Comparison of ENCODE assay signal across 1 cellular context in genomic region chr1:185068362-185068761, GRCh38.
TF ChIP-seq lines count a peak whose summit lies in the region.

No MANE protein-coding gene starts in this region.

TF ChIP-seq in K562, 482 proteins besides CTCF, POLR2A, EP300 and RAD21:
- TF ChIP-seq SPI1 (IDR thresholded peaks at IDR 0.05; ENCODE audit: borderline replicate concordance, low read depth, low read length) (no peak), ZNF384 (IDR thresholded peaks at IDR 0.05; ENCODE audit: low read depth, low read length) (no peak), DIDO1 (tag; IDR thresholded peaks at IDR 0.05; ENCODE audit: low read depth) (no peak), ZNF354B (CRISPR knock-in tag; IDR thresholded peaks at IDR 0.05) (no peak)
TF ChIP-seq in K562: peak in this region for 0.
